In genomic region chr11:66418168-66418985, GRCh38 we compare ENCODE assay signal across 9 cellular contexts. TPM values are rescaled to one million over a fixed set of nuclear protein-coding genes. Genes with fewer than 3 reads are reported as not detected.
DNase-seq lines count a peak whose midpoint lies in the region; ATAC-seq, FAIRE-seq and TF ChIP-seq lines count a peak whose summit lies in the region.
"Had no signal": no experiment of that assay in that cellular context is flagged by ENCODE, and none has a peak within 500 bp of the region (broad histone marks: within the 10 kb centered on the region; RNA-seq: fewer than 3 reads in every experiment).

No MANE protein-coding gene starts in this region.

- H3K27ac ChIP-seq in testis = peak overlapping the region in 1 of 2 donors; percentile 59

- intact Hi-C loops in testis (cut with DNase I; ENCODE audit: low total_unique reads) = no loop called here

- no peak for ATAC-seq in HG02588 (IDR thresholded peaks at IDR 0.05; ENCODE audit: unreplicated experiment)

- DNase-seq in D721Med (ENCODE audit: insufficient read length, low spot score) = no peak
- DNase-seq in SHP77 (lab: John Stamatoyannopoulos, UW) = peak; percentile 81 to 91
- peak; percentile 39 for DNase-seq in activated T-helper 9 cell treated with anti-CD3 and anti-CD28 coated beads, Interleukin-2, amount 50 U/mL, for 16 hours (ENCODE audit: low read depth)
- DNase-seq in fibroblast of pulmonary artery (ENCODE audit: low read depth) = peak; percentile 93
- DNase-seq in nucleus accumbens (lab: John Stamatoyannopoulos, UW) = peak in 50 of 56 donors; percentile 5 to 89 (median 54)
- DNase-seq in testis = peak; percentile 93

- H3K4me3 ChIP-seq in fibroblast of pulmonary artery (replicated peaks; ENCODE audit: low read depth, low read length) (no peak overlapping the region), testis (no peak overlapping the region)

- no peak for TF ChIP-seq POLR2A in testis (IDR thresholded peaks at IDR 0.05)

- H3K27me3 ChIP-seq in testis = no peaks in the 10 kb centered on the region

- no peaks in the 10 kb centered on the region for H3K9me3 ChIP-seq in testis

- H3K36me3 ChIP-seq in testis (ENCODE audit: low read depth, missing control alignments) = no peaks in the 10 kb centered on the region

- WGBS in testis, 2 donors = 8 to 10% methylated on average over 13 to 16 of the region's 16 CpGs

- peaks cover 23% of the 10 kb centered on the region for H3K4me1 ChIP-seq in testis

- TF ChIP-seq RAD21 in Ishikawa (IDR thresholded peaks at IDR 0.05; ENCODE audit: low read depth) = peak; percentile 22; the same call in 1 of the 2 replicates

- FAIRE-seq in D721Med (lab: Jason Lieb, UNC) = no peak
- FAIRE-seq: TTC549 had no signal

- TF ChIP-seq CTCF in D721Med (IDR thresholded peaks at IDR 0.05; ENCODE audit: insufficient read depth, missing control alignments) (peak; percentile 43), fibroblast of pulmonary artery (IDR thresholded peaks at IDR 0.05; ENCODE audit: low read length, missing control alignments) (peak; percentile 51), testis (IDR thresholded peaks at IDR 0.05) (peak in 2 of 3 experiments; percentile 8 to 20)

- TF ChIP-seq EP300 in Ishikawa (IDR thresholded peaks at IDR 0.05; ENCODE audit: borderline replicate concordance) = peak; percentile 12; the same call in 1 of the 2 replicates

TF ChIP-seq in Ishikawa, 13 proteins besides CTCF, POLR2A, EP300 and RAD21:
- TF ChIP-seq CEBPB (IDR thresholded peaks at IDR 0.05) = no peak
- peak; percentile 98 for TF ChIP-seq REST (IDR thresholded peaks at IDR 0.05; ENCODE audit: low read depth)
- peak; percentile 82 for TF ChIP-seq YY1 (IDR thresholded peaks at IDR 0.05; ENCODE audit: low read depth)

RNA-seq across cellular contexts. Expression of gene NPAS4, which starts 2.5 kb away (rescaled TPM):
- 1 to 10 TPM in 1 of 2 donors, under 1 TPM in 1; 0.50 to 1.4 TPM for total RNA-seq in testis
- 0.09 TPM for polyA plus RNA-seq in testis (ENCODE audit: insufficient read depth, low read depth, low replicate concordance)

RNA-seq across cellular contexts. Expression of gene MRPL11, which starts 20.3 kb away (rescaled TPM):
- 10 to 100 TPM; 21.2 to 23.7 TPM for total RNA-seq in testis
- polyA plus RNA-seq in testis (ENCODE audit: insufficient read depth, low read depth, low replicate concordance) = 50.0 TPM

RNA-seq across cellular contexts. Expression of gene SLC29A2, which starts 46.8 kb away (rescaled TPM):
- total RNA-seq in testis = 1 to 10 TPM; 1.6 to 3.1 TPM
- 1.2 TPM for polyA plus RNA-seq in testis (ENCODE audit: insufficient read depth, low read depth, low replicate concordance)

RNA-seq across cellular contexts. Expression of gene PELI3, which starts 48.3 kb away (rescaled TPM):
- 10 to 100 TPM; 13.0 to 17.7 TPM for total RNA-seq in testis
- 10.2 TPM for polyA plus RNA-seq in testis (ENCODE audit: insufficient read depth, low read depth, low replicate concordance)
